In genomic region chr1:16929146-16930041, GRCh38 we compare ENCODE assay signal across 3 cellular contexts. TPM values are rescaled to one million over a fixed set of nuclear protein-coding genes. Genes with fewer than 3 reads are reported as not detected.
"Had no signal": no experiment of that assay in that cellular context is flagged by ENCODE, and none has a peak within 500 bp of the region (broad histone marks: within the 10 kb centered on the region; RNA-seq: fewer than 3 reads in every experiment).

No MANE protein-coding gene starts in this region.

RNA-seq across cellular contexts. Expression of gene RNU1-2, which starts 33.6 kb away (rescaled TPM):
- total RNA-seq: myocyte had no signal
- polyA plus RNA-seq: pancreas had no signal

RNA-seq across cellular contexts. Expression of gene MFAP2, which starts 51.0 kb away (rescaled TPM):
- total RNA-seq: activated CD8-positive, alpha-beta memory T cell treated with anti-CD3 and anti-CD28 coated beads, Interleukin-2, amount 10 ng/mL, durations not matched to agents 7 days and 5 days had no signal
